8 cellular contexts compared by ENCODE assay signal in the genomic region with DNA sequence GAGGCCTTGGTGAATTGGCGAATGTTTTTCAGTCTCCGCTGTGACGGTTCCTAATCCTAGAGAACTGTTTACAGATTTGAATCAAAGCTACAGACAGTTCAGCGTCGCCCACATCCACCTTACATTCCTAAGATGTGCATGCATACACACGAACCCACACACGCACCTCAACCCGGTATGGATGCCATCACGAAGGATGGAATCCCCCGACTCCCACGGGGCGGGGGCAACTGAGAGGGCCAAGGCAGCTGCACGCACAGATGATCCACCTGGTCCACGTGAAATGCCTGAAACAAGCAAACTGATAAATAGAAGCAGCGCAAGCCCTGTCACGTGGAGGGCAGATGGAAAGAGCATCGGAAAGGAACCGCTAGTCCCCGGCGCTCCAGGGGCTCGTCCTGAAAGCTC. TPM values are rescaled to one million over a fixed set of nuclear protein-coding genes. Genes with fewer than 3 reads are reported as not detected.
DNase-seq lines count a peak whose midpoint lies in the region; ATAC-seq and TF ChIP-seq lines count a peak whose summit lies in the region.

No MANE protein-coding gene starts in this region.

- H3K4me2 ChIP-seq in trophoblast cell (ENCODE audit: low read length): peak overlapping the region; percentile 92

- H2BK12ac ChIP-seq in trophoblast cell (ENCODE audit: low read length): no peak overlapping the region

- H2BK120ac ChIP-seq in trophoblast cell (ENCODE audit: insufficient read depth, low read length, poor library complexity): peak overlapping the region; percentile 9

- DNase-seq in NCI-H748 (lab: John Stamatoyannopoulos, UW; ENCODE audit: unreplicated experiment) (peak; percentile 56), NCI-H748 treated with DMSO at 0.1 percent for 48 hours (lab: John Stamatoyannopoulos, UW) (no peak), NCI-H2227 (lab: John Stamatoyannopoulos, UW; ENCODE audit: unreplicated experiment) (peak; percentile 65), fibroblast of villous mesenchyme (ENCODE audit: low read depth) (peak; percentile 50), trophoblast cell (peak; percentile 82 to 84)
- peak; percentile 10 to 52 for DNase-seq in activated T-helper 1 cell treated with anti-CD3 and anti-CD28 coated beads, Interleukin-2, amount 50 U/mL, for 16 hours (ENCODE audit: low read depth in 1 of 2, low spot score in 1 of 2)

- no peak overlapping the region for H4K91ac ChIP-seq in trophoblast cell (ENCODE audit: low read depth, low read length)

- peak; percentile 41 for ATAC-seq in HG02938 (IDR thresholded peaks at IDR 0.05; ENCODE audit: unreplicated experiment)

- H4K8ac ChIP-seq in trophoblast cell (ENCODE audit: low read depth, low read length): peak overlapping the region; percentile 98

- H2BK5ac ChIP-seq in trophoblast cell (ENCODE audit: low read depth, low read length, poor library complexity): no peak overlapping the region

- no CpG with 5 or more reads among the region's 21 CpGs for WGBS in trophoblast cell (ENCODE audit: extremely low coverage, insufficient coverage, insufficient read length)
- WGBS in urinary bladder: 2% methylated on average over 21 of the region's 21 CpGs

- H3K4me3 ChIP-seq in fibroblast of villous mesenchyme (ENCODE audit: low read depth, low read length) (peak overlapping the region; percentile 75), trophoblast cell (ENCODE audit: low read depth, low read length) (peak overlapping the region; percentile 77), urinary bladder (ENCODE audit: low read depth, low read length) (peak overlapping the region; percentile 69)

- no peak overlapping the region for H3K18ac ChIP-seq in trophoblast cell (ENCODE audit: low read length)

- H2AK5ac ChIP-seq in trophoblast cell (ENCODE audit: low read length): no peak overlapping the region

- H3K4ac ChIP-seq in trophoblast cell (ENCODE audit: low read depth, low read length): no peak overlapping the region

- H3K36me3 ChIP-seq in trophoblast cell (ENCODE audit: control insufficient read depth in 1 of 2, insufficient read depth in 2 of 2, low read length in 2 of 2) (peaks cover 4 to 5% of the 10 kb centered on the region in 2 experiments), urinary bladder (ENCODE audit: insufficient read depth) (no peaks in the 10 kb centered on the region)

- no peak for TF ChIP-seq CTCF in fibroblast of villous mesenchyme (IDR thresholded peaks at IDR 0.05; ENCODE audit: insufficient read depth, low read depth, low read length)

- H3K4me1 ChIP-seq in trophoblast cell (ENCODE audit: control insufficient read depth in 1 of 2, insufficient read depth in 2 of 2, low read length in 2 of 2) (peaks cover 2 to 5% of the 10 kb centered on the region in 2 experiments), urinary bladder (ENCODE audit: insufficient read depth) (peaks cover 1% of the 10 kb centered on the region)

- peak overlapping the region; percentile 13 for H2AFZ ChIP-seq in trophoblast cell (ENCODE audit: insufficient read depth, low read length, poor library complexity)

- no peak overlapping the region for H3K23ac ChIP-seq in trophoblast cell (ENCODE audit: low read length)

- peak overlapping the region; percentile 23 for H3K14ac ChIP-seq in trophoblast cell (ENCODE audit: low read length)

- peaks cover 2% of the 10 kb centered on the region for H3K79me2 ChIP-seq in trophoblast cell (ENCODE audit: control insufficient read depth, insufficient read depth, low read length, poor library complexity)

- H3K27me3 ChIP-seq in trophoblast cell (ENCODE audit: insufficient read depth, low read length): no peaks in the 10 kb centered on the region

- H3K9ac ChIP-seq in trophoblast cell (ENCODE audit: low read length): peak overlapping the region; percentile 30

- peaks cover 7% of the 10 kb centered on the region for H3K79me1 ChIP-seq in trophoblast cell (ENCODE audit: low read length)

- H3K27ac ChIP-seq in trophoblast cell (ENCODE audit: low read depth, low read length) (peak overlapping the region; percentile 39), urinary bladder (ENCODE audit: low read depth) (peak overlapping the region; percentile 79)

- H3K9me3 ChIP-seq in trophoblast cell (ENCODE audit: insufficient read depth, low read depth, low read length): no peaks in the 10 kb centered on the region

- no peak overlapping the region for H4K12ac ChIP-seq in trophoblast cell (ENCODE audit: low read depth, low read length)

RNA-seq across cellular contexts. Expression of gene ZMAT3, which starts 0.4 kb away (rescaled TPM):
- total RNA-seq in fibroblast of villous mesenchyme (24.8 and 44.9 TPM in 2 replicates), urinary bladder (13.5 TPM)
- polyA plus RNA-seq in trophoblast cell (2013): 17.2 and 17.8 TPM in 2 replicates
- 4.0 TPM for polyA plus RNA-seq in urinary bladder
